9 cellular contexts compared by ENCODE assay signal in genomic region chrX:115894087-115894486, GRCh38.
DNase-seq lines count a peak whose midpoint lies in the region; ATAC-seq and TF ChIP-seq lines count a peak whose summit lies in the region.
"Had no signal": no experiment of that assay in that cellular context is flagged by ENCODE, and none has a peak within 500 bp of the region (broad histone marks: within the 10 kb centered on the region; RNA-seq: fewer than 3 reads in every experiment).

No MANE protein-coding gene starts in this region.

- peak overlapping the region; percentile 78 for H3K27ac ChIP-seq in 22Rv1
- H3K27ac ChIP-seq in dorsolateral prefrontal cortex, result peak overlapping the region in 43 of 59 donors; percentile 19 to 99 (median 96)
- no peak overlapping the region for H3K27ac ChIP-seq in tibial nerve
- H3K27ac ChIP-seq: VCaP had no signal

- peaks cover 0 to 39% (median 0%) of the 10 kb centered on the region in 4 donors for H3K9me3 ChIP-seq in tibial nerve

- no peaks in the 10 kb centered on the region for H3K4me1 ChIP-seq in tibial nerve

- ATAC-seq in GM19043 (IDR thresholded peaks at IDR 0.05; ENCODE audit: low read depth, unreplicated experiment) (peak; percentile 39), HG03025 (IDR thresholded peaks at IDR 0.05; ENCODE audit: low FRiP score, unreplicated experiment) (no peak), HG03280 (IDR thresholded peaks at IDR 0.05; ENCODE audit: unreplicated experiment) (no peak), HG03520 (IDR thresholded peaks at IDR 0.05; ENCODE audit: unreplicated experiment) (no peak)

- no peak for TF ChIP-seq POLR2A in tibial nerve (IDR thresholded peaks at IDR 0.05)

- H3K27me3 ChIP-seq in dorsolateral prefrontal cortex (no peaks in the 10 kb centered on the region), tibial nerve (no peaks in the 10 kb centered on the region)

- TF ChIP-seq CTCF in 22Rv1 (IDR thresholded peaks at IDR 0.05) (peak; percentile 39), dorsolateral prefrontal cortex (IDR thresholded peaks at IDR 0.05 in 54 of 56, conservative IDR thresholded peaks at IDR 0.05 in 2 of 56; ENCODE audit: low read depth in 1 of 56, partially characterized antibody in 56 of 56) (peak in 54 of 56 donors; percentile 10 to 87 (median 68)), tibial nerve (IDR thresholded peaks at IDR 0.05) (peak in 4 of 5 experiments; percentile 31 to 58 (median 33))

- intact Hi-C loops in dorsolateral prefrontal cortex (cut with DNase I), result no loop called here

- peaks cover 0 to 4% (median 0%) of the 10 kb centered on the region in 3 donors for H3K36me3 ChIP-seq in tibial nerve

- 39 to 72% methylated on average over 3 to 4 of the region's 4 CpGs for WGBS in tibial nerve, 2 donors

- TF ChIP-seq EP300 in tibial nerve (IDR thresholded peaks at IDR 0.05), result no peak

- DNase-seq in NCI-H2029 (lab: John Stamatoyannopoulos, UW) (peak; percentile 30), dorsolateral prefrontal cortex (peak in 7 of 10 donors; percentile 33 to 71 (median 46)), tibial nerve (ENCODE audit: low spot score in 2 of 2) (no peak)

- H3K4me3 ChIP-seq in dorsolateral prefrontal cortex (peak overlapping the region in 24 of 59 donors; percentile 14 to 67 (median 52)), tibial nerve (no peak overlapping the region)

Comparison
In these comparisons a context has a peak if more than half of its experiments do, and no peak if none do; other contexts are left out.
1. H3K27ac ChIP-seq: peak in 22Rv1 (single experiment) and dorsolateral prefrontal cortex (43 of 59); none in tibial nerve (0 of 4).
2. DNase-seq: peak in NCI-H2029 (single experiment) and dorsolateral prefrontal cortex (7 of 10); none in tibial nerve (0 of 2).
3. Peak in every context shown above with its lines, with median percentiles within 50 percentile points of each other: CTCF ChIP-seq.